1 cellular context compared by ENCODE assay signal in the genomic region with DNA sequence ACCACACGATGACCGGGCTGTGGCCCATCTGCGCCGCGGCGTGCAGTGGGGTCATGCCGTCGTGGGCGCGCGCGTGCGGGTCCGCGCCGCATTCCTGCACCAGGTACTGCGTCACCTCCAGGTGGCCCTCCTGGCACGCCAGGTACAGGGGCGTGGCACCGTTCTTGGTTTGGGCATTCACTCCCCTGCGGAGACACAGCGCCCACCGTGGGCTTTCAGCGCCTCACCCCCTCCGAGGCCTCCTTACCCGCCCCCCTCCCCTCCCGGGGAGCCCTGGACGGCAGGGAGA.
TF ChIP-seq lines count a peak whose summit lies in the region.

No MANE protein-coding gene starts in this region.

TF ChIP-seq in H1, 55 proteins besides CTCF, POLR2A, EP300 and RAD21:
- peak; percentile 40 for TF ChIP-seq KDM4A (IDR thresholded peaks at IDR 0.05; ENCODE audit: low read depth, low read length, severe bottlenecking)
TF ChIP-seq in H1: peak in this region for 1; not testable (repeated sequence) for 54.
